Comparison of ENCODE assay signal across 1 cellular context in the genomic region with DNA sequence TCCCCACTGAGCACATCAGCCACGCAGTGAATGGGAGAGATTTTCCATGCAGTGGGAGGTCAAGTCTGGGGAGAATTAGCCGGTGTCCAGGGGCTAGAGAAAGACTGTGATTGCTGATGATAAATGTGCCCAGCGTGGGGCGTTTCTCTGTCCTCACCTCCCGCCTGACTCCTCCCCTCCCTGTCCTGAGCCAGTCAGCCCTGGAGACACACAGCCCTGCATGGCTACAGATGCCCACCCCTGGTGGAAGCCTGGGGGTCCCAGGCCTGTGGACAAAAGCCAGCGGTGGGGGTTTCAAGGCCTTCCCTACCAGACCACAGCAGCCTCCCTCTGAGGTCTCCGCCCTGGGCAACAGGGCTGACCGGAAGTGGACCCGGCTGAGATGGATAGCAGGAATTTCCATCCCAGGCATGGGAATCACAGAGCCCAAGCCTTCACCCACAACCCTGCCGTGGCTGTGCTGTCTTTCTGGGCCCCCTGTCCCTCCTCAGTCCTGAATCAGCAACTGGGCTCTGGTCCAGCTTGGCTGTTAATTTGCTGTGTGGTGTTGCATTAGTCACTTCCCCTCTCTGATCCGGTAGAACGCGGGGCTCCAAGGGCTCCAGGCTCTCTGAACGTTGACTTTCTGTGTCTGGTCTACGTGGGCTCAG.
A peak's percentile ranks its signal among the peaks of the same experiment; 100 is the strongest.
TF ChIP-seq lines count a peak whose summit lies in the region.

No MANE protein-coding gene starts in this region.

TF ChIP-seq in SK-N-SH, 30 proteins besides CTCF, POLR2A, EP300 and RAD21 (continued from another document):
- no peak for TF ChIP-seq IRF3 (IDR thresholded peaks at IDR 0.05; ENCODE audit: low read depth, low read length)
- TF ChIP-seq SIN3A (IDR thresholded peaks at IDR 0.05; ENCODE audit: borderline replicate concordance, low read depth, low read length) = no peak
- no peak for TF ChIP-seq ELF1 (IDR thresholded peaks at IDR 0.05)
- TF ChIP-seq NFIC (IDR thresholded peaks at IDR 0.05; ENCODE audit: borderline replicate concordance) = peak; percentile 90
- TF ChIP-seq MEF2A (IDR thresholded peaks at IDR 0.05; ENCODE audit: borderline replicate concordance, low read depth) = no peak
- TF ChIP-seq TCF12 (IDR thresholded peaks at IDR 0.05) = peak; percentile 42; the same call in 1 of the 2 replicates
- TF ChIP-seq, protein P1, sequence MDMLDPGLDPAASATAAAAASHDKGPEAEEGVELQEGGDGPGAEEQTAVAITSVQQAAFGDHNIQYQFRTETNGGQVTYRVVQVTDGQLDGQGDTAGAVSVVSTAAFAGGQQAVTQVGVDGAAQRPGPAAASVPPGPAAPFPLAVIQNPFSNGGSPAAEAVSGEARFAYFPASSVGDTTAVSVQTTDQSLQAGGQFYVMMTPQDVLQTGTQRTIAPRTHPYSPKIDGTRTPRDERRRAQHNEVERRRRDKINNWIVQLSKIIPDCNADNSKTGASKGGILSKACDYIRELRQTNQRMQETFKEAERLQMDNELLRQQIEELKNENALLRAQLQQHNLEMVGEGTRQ (IDR thresholded peaks at IDR 0.05; ENCODE audit: borderline replicate concordance, low read depth, low read length) = no peak
- TF ChIP-seq FOXJ3 (CRISPR knock-in tag; IDR thresholded peaks at IDR 0.05) = peak; percentile 84
- TF ChIP-seq, protein P2, sequence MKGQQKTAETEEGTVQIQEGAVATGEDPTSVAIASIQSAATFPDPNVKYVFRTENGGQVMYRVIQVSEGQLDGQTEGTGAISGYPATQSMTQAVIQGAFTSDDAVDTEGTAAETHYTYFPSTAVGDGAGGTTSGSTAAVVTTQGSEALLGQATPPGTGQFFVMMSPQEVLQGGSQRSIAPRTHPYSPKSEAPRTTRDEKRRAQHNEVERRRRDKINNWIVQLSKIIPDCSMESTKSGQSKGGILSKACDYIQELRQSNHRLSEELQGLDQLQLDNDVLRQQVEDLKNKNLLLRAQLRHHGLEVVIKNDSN (IDR thresholded peaks at IDR 0.05; ENCODE audit: borderline replicate concordance, low read depth) = no peak
- peak; percentile 38; the same call in 1 of the 2 replicates for TF ChIP-seq FOSL2 (IDR thresholded peaks at IDR 0.05; ENCODE audit: borderline replicate concordance, low read depth)
- TF ChIP-seq, protein P3, sequence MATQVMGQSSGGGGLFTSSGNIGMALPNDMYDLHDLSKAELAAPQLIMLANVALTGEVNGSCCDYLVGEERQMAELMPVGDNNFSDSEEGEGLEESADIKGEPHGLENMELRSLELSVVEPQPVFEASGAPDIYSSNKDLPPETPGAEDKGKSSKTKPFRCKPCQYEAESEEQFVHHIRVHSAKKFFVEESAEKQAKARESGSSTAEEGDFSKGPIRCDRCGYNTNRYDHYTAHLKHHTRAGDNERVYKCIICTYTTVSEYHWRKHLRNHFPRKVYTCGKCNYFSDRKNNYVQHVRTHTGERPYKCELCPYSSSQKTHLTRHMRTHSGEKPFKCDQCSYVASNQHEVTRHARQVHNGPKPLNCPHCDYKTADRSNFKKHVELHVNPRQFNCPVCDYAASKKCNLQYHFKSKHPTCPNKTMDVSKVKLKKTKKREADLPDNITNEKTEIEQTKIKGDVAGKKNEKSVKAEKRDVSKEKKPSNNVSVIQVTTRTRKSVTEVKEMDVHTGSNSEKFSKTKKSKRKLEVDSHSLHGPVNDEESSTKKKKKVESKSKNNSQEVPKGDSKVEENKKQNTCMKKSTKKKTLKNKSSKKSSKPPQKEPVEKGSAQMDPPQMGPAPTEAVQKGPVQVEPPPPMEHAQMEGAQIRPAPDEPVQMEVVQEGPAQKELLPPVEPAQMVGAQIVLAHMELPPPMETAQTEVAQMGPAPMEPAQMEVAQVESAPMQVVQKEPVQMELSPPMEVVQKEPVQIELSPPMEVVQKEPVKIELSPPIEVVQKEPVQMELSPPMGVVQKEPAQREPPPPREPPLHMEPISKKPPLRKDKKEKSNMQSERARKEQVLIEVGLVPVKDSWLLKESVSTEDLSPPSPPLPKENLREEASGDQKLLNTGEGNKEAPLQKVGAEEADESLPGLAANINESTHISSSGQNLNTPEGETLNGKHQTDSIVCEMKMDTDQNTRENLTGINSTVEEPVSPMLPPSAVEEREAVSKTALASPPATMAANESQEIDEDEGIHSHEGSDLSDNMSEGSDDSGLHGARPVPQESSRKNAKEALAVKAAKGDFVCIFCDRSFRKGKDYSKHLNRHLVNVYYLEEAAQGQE (IDR thresholded peaks at IDR 0.05; ENCODE audit: low read depth, low read length) = no peak
- TF ChIP-seq SMC3 (IDR thresholded peaks at IDR 0.05; ENCODE audit: low read depth, low read length) = 0 out of 2 replicates have a peak, but pooled peaks have one; percentile 4
- peak; percentile 23; the same call in 1 of the 2 replicates for TF ChIP-seq GATA2 (CRISPR knock-in tag; IDR thresholded peaks at IDR 0.05)
- no peak for TF ChIP-seq CHD2 (IDR thresholded peaks at IDR 0.05; ENCODE audit: low read length, partially characterized antibody)
- no peak for TF ChIP-seq PBX3 (IDR thresholded peaks at IDR 0.05)
- TF ChIP-seq JUND (IDR thresholded peaks at IDR 0.05) = 0 out of 2 replicates have a peak, but pooled peaks have one; percentile 48
- 0 out of 2 replicates have a peak, but pooled peaks have one; percentile 7 for TF ChIP-seq RXRA (IDR thresholded peaks at IDR 0.05; ENCODE audit: borderline replicate concordance, low read depth)
- TF ChIP-seq MAX (IDR thresholded peaks at IDR 0.05; ENCODE audit: low read depth) = no peak; the same call in 1 of the 2 replicates
